ENCODE assay signal across 12 cellular contexts in genomic region chr18:3148930-3149535, GRCh38.
DNase-seq lines count a peak whose midpoint lies in the region; ATAC-seq and TF ChIP-seq lines count a peak whose summit lies in the region.
"Had no signal": no experiment of that assay in that cellular context is flagged by ENCODE, and none has a peak within 500 bp of the region (broad histone marks: within the 10 kb centered on the region; RNA-seq: fewer than 3 reads in every experiment).

No MANE protein-coding gene starts in this region.

- H3K9me3 Mint-ChIP-seq in glutamatergic neuron (ENCODE audit: unreplicated experiment): peaks cover 2% of the 10 kb centered on the region
- H3K9me3 Mint-ChIP-seq: natural killer cell treated with Interleukin-12 subunit alpha and Interleukin-12 subunit beta and Interleukin-15 and Interleukin-18, amount 100 ng/mL, for 72 hours had no signal

- H3K4me1 Mint-ChIP-seq in glutamatergic neuron (ENCODE audit: low read depth, unreplicated experiment): no peaks in the 10 kb centered on the region

- H3K9ac ChIP-seq in BLaER1: no peak overlapping the region; the same call in 1 of the 2 replicates

- H3K4me2 ChIP-seq in BLaER1: peak overlapping the region; percentile 72

- no peaks in the 10 kb centered on the region for H4K20me1 ChIP-seq in BLaER1

- peaks cover 4% of the 10 kb centered on the region for H3K36me3 Mint-ChIP-seq in glutamatergic neuron (ENCODE audit: unreplicated experiment)
- H3K36me3 Mint-ChIP-seq: natural killer cell treated with Interleukin-12 subunit alpha and Interleukin-12 subunit beta and Interleukin-15 and Interleukin-18, amount 100 ng/mL, for 72 hours had no signal

- H3K27me3 ChIP-seq in BLaER1: no peaks in the 10 kb centered on the region
- H3K27me3 ChIP-seq in RWPE2 (ENCODE audit: insufficient read depth, poor library complexity, severe bottlenecking): no peaks in the 10 kb centered on the region
- H3K27me3 ChIP-seq: suprapubic skin had no signal

- H3K27me3 Mint-ChIP-seq in glutamatergic neuron (ENCODE audit: unreplicated experiment): no peaks in the 10 kb centered on the region
- H3K27me3 Mint-ChIP-seq: natural killer cell treated with Interleukin-12 subunit alpha and Interleukin-12 subunit beta and Interleukin-15 and Interleukin-18, amount 100 ng/mL, for 72 hours had no signal

- H3K36me3 ChIP-seq in BLaER1 (no peaks in the 10 kb centered on the region), RWPE2 (ENCODE audit: low read depth) (no peaks in the 10 kb centered on the region)
- H3K36me3 ChIP-seq: suprapubic skin had no signal

- H3K9me3 ChIP-seq in BLaER1: 0 out of 2 replicates have a peak, but pooled peaks cover 5% of the 10 kb centered on the region
- H3K9me3 ChIP-seq in RWPE2 (ENCODE audit: severe bottlenecking): no peaks in the 10 kb centered on the region
- H3K9me3 ChIP-seq: suprapubic skin had no signal

- ATAC-seq in RWPE2 (ENCODE audit: low read depth) (peak; percentile 49; the same call in 2 of the 3 replicates), HG02763 (IDR thresholded peaks at IDR 0.05; ENCODE audit: unreplicated experiment) (no peak), GM19328 (IDR thresholded peaks at IDR 0.05; ENCODE audit: unreplicated experiment) (no peak)
- ATAC-seq: natural killer cell treated with Interleukin-12 subunit alpha and Interleukin-12 subunit beta and Interleukin-15 and Interleukin-18, amount 100 ng/mL, for 72 hours had no signal

- H3K4me3 ChIP-seq in BLaER1 (no peak overlapping the region; the same call in 1 of the 2 replicates), RWPE2 (ENCODE audit: severe bottlenecking) (no peak overlapping the region)
- H3K4me3 ChIP-seq: suprapubic skin had no signal

- H3K4me1 ChIP-seq in BLaER1: peaks cover 29% of the 10 kb centered on the region
- peaks cover 10% of the 10 kb centered on the region for H3K4me1 ChIP-seq in RWPE2 (ENCODE audit: insufficient read depth, poor library complexity, severe bottlenecking)
- H3K4me1 ChIP-seq: suprapubic skin had no signal

- H3K4me3 Mint-ChIP-seq in glutamatergic neuron (ENCODE audit: unreplicated experiment): no peak overlapping the region
- H3K4me3 Mint-ChIP-seq: natural killer cell treated with Interleukin-12 subunit alpha and Interleukin-12 subunit beta and Interleukin-15 and Interleukin-18, amount 100 ng/mL, for 72 hours had no signal

- DNase-seq in HCEC 1CT: peak; percentile 45
- DNase-seq in RWPE2 (ENCODE audit: low spot score): no peak
- DNase-seq in glutamatergic neuron: peak; percentile 23
- no peak for DNase-seq in NCI-H1694 treated with DMSO at 0.1 percent for 48 hours (lab: John Stamatoyannopoulos, UW)
- DNase-seq in activated T-cell treated with anti-CD3 and anti-CD28 coated beads for 4 hours: no peak
- DNase-seq: aorta, NCI-H146 had no signal

- H3K27ac ChIP-seq in BLaER1: peak overlapping the region; percentile 19; the same call in 1 of the 2 replicates
- H3K27ac ChIP-seq in RWPE2 (ENCODE audit: poor library complexity, severe bottlenecking): no peak overlapping the region
- H3K27ac ChIP-seq: suprapubic skin had no signal

- H3K27ac Mint-ChIP-seq in glutamatergic neuron (ENCODE audit: unreplicated experiment): no peak overlapping the region
- H3K27ac Mint-ChIP-seq: natural killer cell treated with Interleukin-12 subunit alpha and Interleukin-12 subunit beta and Interleukin-15 and Interleukin-18, amount 100 ng/mL, for 72 hours had no signal

- TF ChIP-seq CTCF in RWPE2 (IDR thresholded peaks at IDR 0.05; ENCODE audit: poor library complexity, severe bottlenecking) (no peak), glutamatergic neuron (IDR thresholded peaks at IDR 0.05; ENCODE audit: partially characterized antibody, unreplicated experiment) (no peak)

Comparison
In these comparisons a context has a peak if more than half of its experiments do, and no peak if none do; other contexts are left out.
1. DNase-seq: peak in HCEC 1CT (single experiment) and glutamatergic neuron (single experiment); none in RWPE2 (single experiment), NCI-H1694 treated with DMSO at 0.1 percent for 48 hours (single experiment) and activated T-cell treated with anti-CD3 and anti-CD28 coated beads for 4 hours (single experiment).